Comparison of ENCODE assay signal across 14 cellular contexts in the genomic region with DNA sequence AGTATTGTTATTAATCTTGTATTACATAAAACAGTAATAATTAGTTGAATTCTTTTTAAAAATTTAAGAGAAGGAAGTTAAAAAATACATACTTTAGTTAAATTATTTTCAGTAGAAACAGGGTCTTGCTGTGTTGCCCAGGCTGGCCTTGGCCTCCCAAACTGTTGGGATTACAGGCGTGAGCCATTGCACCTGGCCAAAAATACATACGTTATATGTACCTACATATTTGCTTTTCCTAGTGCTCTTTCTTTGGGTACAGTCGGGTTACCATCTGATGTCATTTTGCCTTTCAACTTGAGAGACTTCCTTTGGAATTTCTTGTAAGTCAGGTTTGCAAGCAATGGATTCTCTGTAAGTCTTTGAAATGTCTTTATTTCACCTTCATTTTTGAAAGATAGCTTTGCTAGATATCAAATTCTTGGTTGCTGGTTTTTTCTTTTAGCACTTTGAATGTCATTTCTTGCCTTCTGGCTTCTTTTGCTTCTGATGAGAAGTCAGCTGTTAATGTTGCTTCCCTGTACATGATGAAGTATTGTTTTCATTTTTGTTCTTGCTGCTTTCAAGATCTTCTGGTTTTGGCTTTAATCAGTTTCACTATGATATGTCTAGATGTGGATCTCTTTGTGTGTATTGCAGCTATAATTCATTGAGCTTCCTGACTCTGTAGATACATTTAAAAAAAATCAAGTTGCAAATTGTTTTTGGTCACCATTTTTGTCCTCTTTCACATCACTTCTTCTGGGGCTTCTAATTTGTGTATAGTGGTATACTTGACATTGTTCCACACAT.
DNase-seq lines count a peak whose midpoint lies in the region; ATAC-seq and TF ChIP-seq lines count a peak whose summit lies in the region.
"Had no signal": no experiment of that assay in that cellular context is flagged by ENCODE, and none has a peak within 500 bp of the region (broad histone marks: within the 10 kb centered on the region; RNA-seq: fewer than 3 reads in every experiment).

No MANE protein-coding gene starts in this region.

- intact Hi-C loops in activated CD4-positive, alpha-beta T cell treated with anti-CD3 and anti-CD28 coated beads for 36 hours (cut with DNase I, micrococcal nuclease) = no loop called here
- intact Hi-C loops in esophagus muscularis mucosa (cut with DNase I) = no loop called here

- H3K27ac ChIP-seq in esophagus muscularis mucosa (replicated peaks in 1 of 4) = no peak overlapping the region
- H3K27ac ChIP-seq: HL-60 had no signal

- no peaks in the 10 kb centered on the region for H3K9me3 ChIP-seq in esophagus muscularis mucosa

- TF ChIP-seq EP300 in esophagus muscularis mucosa (IDR thresholded peaks at IDR 0.05) = no peak

- H3K27me3 Mint-ChIP-seq in activated CD4-positive, alpha-beta T cell treated with anti-CD3 and anti-CD28 coated beads for 36 hours = no peaks in the 10 kb centered on the region
- no peaks in the 10 kb centered on the region for H3K27me3 Mint-ChIP-seq in activated naive CD8-positive, alpha-beta T cell treated with anti-CD3 and anti-CD28 coated beads, Interleukin-2, amount 10 ng/mL, durations not matched to agents 7 days and 5 days

- peaks cover 5% of the 10 kb centered on the region for H3K36me3 Mint-ChIP-seq in activated CD4-positive, alpha-beta T cell treated with anti-CD3 and anti-CD28 coated beads for 36 hours (ENCODE audit: low read depth)
- peaks cover 10% of the 10 kb centered on the region for H3K36me3 Mint-ChIP-seq in activated naive CD8-positive, alpha-beta T cell treated with anti-CD3 and anti-CD28 coated beads, Interleukin-2, amount 10 ng/mL, durations not matched to agents 7 days and 5 days

- H3K4me3 Mint-ChIP-seq in activated CD4-positive, alpha-beta T cell treated with anti-CD3 and anti-CD28 coated beads for 36 hours = no peak overlapping the region
- peak overlapping the region; percentile 39 for H3K4me3 Mint-ChIP-seq in activated naive CD8-positive, alpha-beta T cell treated with anti-CD3 and anti-CD28 coated beads, Interleukin-2, amount 10 ng/mL, durations not matched to agents 7 days and 5 days
- H3K4me3 Mint-ChIP-seq: immature natural killer cell had no signal

- H3K36me3 ChIP-seq in esophagus muscularis mucosa = no peaks in the 10 kb centered on the region

- CTCF ChIA-PET in activated CD4-positive, alpha-beta T cell treated with anti-CD3 and anti-CD28 coated beads for 36 hours (lab: Charles Lee) = interaction anchor here (0.6 to 1.2 kb wide), 6 partner anchors 9 to 163 kb away, joined by 3 read pairs; no protein-coding TSS in a partner anchor

- no peak for TF ChIP-seq POLR2A in esophagus muscularis mucosa (IDR thresholded peaks at IDR 0.05; ENCODE audit: low read depth)

- WGBS in esophagus muscularis mucosa = 92% methylated on average over 3 of the region's 3 CpGs

- TF ChIP-seq CTCF in esophagus muscularis mucosa (IDR thresholded peaks at IDR 0.05) = no peak

- no peaks in the 10 kb centered on the region for H3K4me1 ChIP-seq in esophagus muscularis mucosa

- peak; percentile 96 for ATAC-seq in activated CD4-positive, alpha-beta T cell treated with anti-CD3 and anti-CD28 coated beads for 36 hours
- ATAC-seq in GM19455 (IDR thresholded peaks at IDR 0.05; ENCODE audit: unreplicated experiment) = peak; percentile 66
- peak; percentile 90 for ATAC-seq in HG03095 (IDR thresholded peaks at IDR 0.05; ENCODE audit: unreplicated experiment)
- ATAC-seq in activated naive CD8-positive, alpha-beta T cell treated with anti-CD3 and anti-CD28 coated beads, Interleukin-2, amount 10 ng/mL, durations not matched to agents 7 days and 5 days (ENCODE audit: low read depth) = peak; percentile 76

- H3K4me1 Mint-ChIP-seq in activated CD4-positive, alpha-beta T cell treated with anti-CD3 and anti-CD28 coated beads for 36 hours = peaks cover 21% of the 10 kb centered on the region
- peaks cover 10% of the 10 kb centered on the region for H3K4me1 Mint-ChIP-seq in activated naive CD8-positive, alpha-beta T cell treated with anti-CD3 and anti-CD28 coated beads, Interleukin-2, amount 10 ng/mL, durations not matched to agents 7 days and 5 days
- H3K4me1 Mint-ChIP-seq: immature natural killer cell had no signal

- POLR2A ChIA-PET in activated CD4-positive, alpha-beta T cell treated with anti-CD3 and anti-CD28 coated beads for 36 hours (lab: Charles Lee) = interaction anchor here (0.6 to 1.0 kb wide), 3 partner anchors 38 to 87 kb away, joined by 3 to 4 read pairs (median 3); a partner anchor contains a TSS
- POLR2A ChIA-PET in activated naive CD8-positive, alpha-beta T cell treated with anti-CD3 and anti-CD28 coated beads, Interleukin-2, amount 10 ng/mL, durations not matched to agents 7 days and 5 days (lab: Charles Lee) = no interaction called here

- H3K9me3 Mint-ChIP-seq in activated CD4-positive, alpha-beta T cell treated with anti-CD3 and anti-CD28 coated beads for 36 hours (ENCODE audit: low read depth) = peaks cover 3% of the 10 kb centered on the region
- H3K9me3 Mint-ChIP-seq in activated naive CD8-positive, alpha-beta T cell treated with anti-CD3 and anti-CD28 coated beads, Interleukin-2, amount 10 ng/mL, durations not matched to agents 7 days and 5 days = no peaks in the 10 kb centered on the region
- H3K9me3 Mint-ChIP-seq: immature natural killer cell had no signal

- no peaks in the 10 kb centered on the region for H3K27me3 ChIP-seq in esophagus muscularis mucosa

- H3K4me3 ChIP-seq in esophagus muscularis mucosa = no peak overlapping the region

- peak overlapping the region; percentile 81 for H3K27ac Mint-ChIP-seq in activated CD4-positive, alpha-beta T cell treated with anti-CD3 and anti-CD28 coated beads for 36 hours
- H3K27ac Mint-ChIP-seq in activated naive CD8-positive, alpha-beta T cell treated with anti-CD3 and anti-CD28 coated beads, Interleukin-2, amount 10 ng/mL, durations not matched to agents 7 days and 5 days = peak overlapping the region; percentile 62
- H3K27ac Mint-ChIP-seq: immature natural killer cell had no signal

- no peak for DNase-seq in activated CD4-positive, alpha-beta T cell treated with anti-CD3 and anti-CD28 coated beads for 36 hours
- no peak for DNase-seq in activated CD4-positive, alpha-beta T cell treated with anti-CD3 and anti-CD28 coated beads for 4 hours
- no peak for DNase-seq in activated naive CD8-positive, alpha-beta T cell treated with anti-CD3 and anti-CD28 coated beads, Interleukin-2, amount 10 ng/mL, durations not matched to agents 7 days and 5 days
- DNase-seq in NCI-H1417 treated with DMSO at 0.1 percent for 48 hours (lab: John Stamatoyannopoulos, UW) = no peak
- no peak for DNase-seq in esophagus muscularis mucosa (ENCODE audit: extremely low spot score)
- no peak for DNase-seq in NCI-H187 (lab: John Stamatoyannopoulos, UW)
- DNase-seq: activated CD8-positive, alpha-beta memory T cell treated with anti-CD3 and anti-CD28 coated beads, Interleukin-2, amount 50 U/mL, for 4 hours; caudate nucleus; immature natural killer cell; NCI-H1105; stimulated activated CD4-positive, alpha-beta T cell treated with anti-CD3 and anti-CD28 coated beads, Interleukin-1b, Interleukin-23, amount 100 ng/mL, for 48 hours had no signal
